ENCODE assay signal across 7 cellular contexts in genomic region chr14:19796520-19797108, GRCh38. TPM values are rescaled to one million over a fixed set of nuclear protein-coding genes. Genes with fewer than 3 reads are reported as not detected.
"Had no signal": no experiment of that assay in that cellular context is flagged by ENCODE, and none has a peak within 500 bp of the region (broad histone marks: within the 10 kb centered on the region; RNA-seq: fewer than 3 reads in every experiment).

No MANE protein-coding gene starts in this region.

RNA-seq across cellular contexts. Expression of gene OR4N2, which starts 7.0 kb away (rescaled TPM):
- polyA plus RNA-seq: endothelial cell of umbilical vein; foreskin keratinocyte; immature natural killer cell; keratinocyte; naive thymus-derived CD8-positive, alpha-beta T cell; neural cell; psoas muscle had no signal

RNA-seq across cellular contexts. Expression of gene OR4M1, which starts 23.3 kb away (rescaled TPM):
- polyA plus RNA-seq: endothelial cell of umbilical vein; foreskin keratinocyte; immature natural killer cell; keratinocyte; naive thymus-derived CD8-positive, alpha-beta T cell; neural cell; psoas muscle had no signal

RNA-seq across cellular contexts. Expression of gene OR4Q3, which starts 53.2 kb away (rescaled TPM):
- polyA plus RNA-seq: endothelial cell of umbilical vein; foreskin keratinocyte; immature natural killer cell; keratinocyte; naive thymus-derived CD8-positive, alpha-beta T cell; neural cell; psoas muscle had no signal
